In genomic region chr9:71634753-71635152, GRCh38 we compare ENCODE assay signal across 16 cellular contexts.
"Had no signal": no experiment of that assay in that cellular context is flagged by ENCODE, and none has a peak within 500 bp of the region (broad histone marks: within the 10 kb centered on the region; RNA-seq: fewer than 3 reads in every experiment).

No MANE protein-coding gene starts in this region.

- H3K9me3 Mint-ChIP-seq: activated T-helper 17 cell treated with anti-CD3 and anti-CD28 coated beads, Interleukin-2, amount 50 U/mL, for 72 hours; T-helper 2 cell treated with Interferon-gamma antibody and Interleukin-4, amounts not matched to agents 5 μg/mL and 100 μg/mL, for 36 hours had no signal

- H3K36me3 Mint-ChIP-seq: mesothelial cell of epicardium had no signal

- H3K36me3 ChIP-seq: ovary, stomach, thoracic aorta, upper lobe of right lung had no signal

- H3K27me3 Mint-ChIP-seq: activated T-helper 17 cell treated with anti-CD3 and anti-CD28 coated beads, Interleukin-2, amount 50 U/mL, for 72 hours had no signal

- ATAC-seq: activated T-helper 17 cell treated with anti-CD3 and anti-CD28 coated beads, Interleukin-2, amount 50 U/mL, for 72 hours; esophagus mucosa; left cardiac atrium; upper lobe of right lung had no signal

- H3K27ac ChIP-seq: ovary, stomach, thoracic aorta, upper lobe of right lung had no signal

- H3K27me3 ChIP-seq: ovary, stomach, upper lobe of right lung had no signal

- H3K27ac Mint-ChIP-seq: activated T-helper 17 cell treated with anti-CD3 and anti-CD28 coated beads, Interleukin-2, amount 50 U/mL, for 72 hours; mesothelial cell of epicardium; T-helper 2 cell treated with Interferon-gamma antibody and Interleukin-4, amounts not matched to agents 5 μg/mL and 100 μg/mL, for 36 hours had no signal

- H3K4me3 Mint-ChIP-seq: activated T-helper 17 cell treated with anti-CD3 and anti-CD28 coated beads, Interleukin-2, amount 50 U/mL, for 72 hours; mesothelial cell of epicardium; T-helper 2 cell treated with Interferon-gamma antibody and Interleukin-4, amounts not matched to agents 5 μg/mL and 100 μg/mL, for 36 hours had no signal

- H3K4me3 ChIP-seq: lung, ovary, stomach, thoracic aorta, upper lobe of right lung had no signal

- H3K9me3 ChIP-seq: ovary, stomach, thoracic aorta, upper lobe of right lung had no signal

- DNase-seq: activated CD4-positive, alpha-beta T cell treated with anti-CD3 and anti-CD28 coated beads for 1 hour; activated CD4-positive, alpha-beta T cell treated with anti-CD3 and anti-CD28 coated beads, Interleukin-2, amount 50 U/mL, for 4 hours; activated naive CD4-positive, alpha-beta T cell treated with Interleukin-2 at 50 U/mL for 16 hours; anterior cingulate cortex; cerebellar nuclear complex; left cardiac atrium; ovary; stimulated activated CD4-positive, alpha-beta T cell treated with anti-CD3 and anti-CD28 coated beads, Interleukin-1b, Interleukin-23, amount 100 ng/mL, for 48 hours; stomach; upper lobe of right lung had no signal
